In genomic region chr11:71120346-71120963, GRCh38 we compare ENCODE assay signal across 9 cellular contexts.
A peak's percentile ranks its signal among the peaks of the same experiment; 100 is the strongest.
DNase-seq lines count a peak whose midpoint lies in the region; ATAC-seq, FAIRE-seq and TF ChIP-seq lines count a peak whose summit lies in the region.
"Had no signal": no experiment of that assay in that cellular context is flagged by ENCODE, and none has a peak within 500 bp of the region (broad histone marks: within the 10 kb centered on the region; RNA-seq: fewer than 3 reads in every experiment).

No MANE protein-coding gene starts in this region.

- ATAC-seq in GM23338 (peak; percentile 99), HG03175 (IDR thresholded peaks at IDR 0.05; ENCODE audit: unreplicated experiment) (no peak), HG03521 (IDR thresholded peaks at IDR 0.05; ENCODE audit: unreplicated experiment) (no peak)

- H3K27me3 ChIP-seq in GM23338 (ENCODE audit: insufficient read depth) (no peaks in the 10 kb centered on the region), colonic mucosa (no peaks in the 10 kb centered on the region)

- peak overlapping the region; percentile 22; the same call in 1 of the 3 replicates for H3K4me3 Mint-ChIP-seq in GM23338

- peak; percentile 71 to 91 for TF ChIP-seq CTCF in GM23338 (conservative IDR thresholded peaks at IDR 0.05; ENCODE audit: low read depth in 2 of 2)
- no peak for TF ChIP-seq CTCF in colonic mucosa (IDR thresholded peaks at IDR 0.05)

- peaks cover 18% of the 10 kb centered on the region for H3K4me1 Mint-ChIP-seq in GM23338

- H3K4me3 ChIP-seq in GM23338 (no peak overlapping the region), colonic mucosa (no peak overlapping the region)

- TF ChIP-seq POLR2A in GM12892 (IDR thresholded peaks at IDR 0.05; ENCODE audit: low read depth, low read length) = no peak

- peaks cover 11% of the 10 kb centered on the region; the same call in 1 of the 2 replicates for H3K79me2 ChIP-seq in GM23338 (replicated peaks; ENCODE audit: insufficient read depth)

- peak overlapping the region; percentile 90; the same call in 1 of the 2 replicates for H3K27ac Mint-ChIP-seq in GM23338

- H3K9ac ChIP-seq in colonic mucosa (ENCODE audit: low read depth in 2 of 2, low read length in 2 of 2) = no peak overlapping the region

- peak; percentile 94 for DNase-seq in GM23338 (ENCODE audit: low spot score)
- DNase-seq in NCI-H2107 (lab: John Stamatoyannopoulos, UW) = peak; percentile 68
- DNase-seq in colonic mucosa = peak; percentile 29
- peak; percentile 69 for DNase-seq in renal cortical epithelial cell (ENCODE audit: low read depth)
- DNase-seq in GM12892 (ENCODE audit: insufficient read length) = no peak
- DNase-seq: NCI-H2081; stimulated activated CD4-positive, alpha-beta T cell treated with anti-CD3 and anti-CD28 coated beads, Interleukin-4, amount 100 ng/mL, for 24 hours had no signal

- no peaks in the 10 kb centered on the region for H3F3A ChIP-seq in GM23338 (replicated peaks; ENCODE audit: low read depth)

- intact Hi-C loops in colonic mucosa (cut with DNase I) = loop anchor here (5.0 kb wide), 1 partner anchor 222 kb away; no protein-coding TSS in a partner anchor

- no peaks in the 10 kb centered on the region for H3K9me3 Mint-ChIP-seq in GM23338

- no peaks in the 10 kb centered on the region; the same call in 1 of the 2 replicates for H4K20me1 ChIP-seq in GM23338 (replicated peaks; ENCODE audit: insufficient read depth)

- H3K4me1 ChIP-seq in GM23338 (ENCODE audit: insufficient read depth) (peaks cover 8% of the 10 kb centered on the region), colonic mucosa (no peaks in the 10 kb centered on the region)

- 0 out of 2 replicates have a peak, but pooled peaks cover 7% of the 10 kb centered on the region for H3K36me3 ChIP-seq in GM23338 (ENCODE audit: insufficient read depth)
- no peaks in the 10 kb centered on the region for H3K36me3 ChIP-seq in colonic mucosa

- 0 out of 2 replicates have a peak overlapping the region, but pooled peaks have one; percentile 11 for H3K4me2 ChIP-seq in GM23338

- peaks cover 5% of the 10 kb centered on the region for H3K27me3 Mint-ChIP-seq in GM23338 (ENCODE audit: insufficient read depth, low read depth, poor library complexity)

- H3K27ac ChIP-seq in GM23338 (ENCODE audit: low read depth) = peak overlapping the region; percentile 50; the same call in 1 of the 2 replicates
- H3K27ac ChIP-seq in colonic mucosa = no peak overlapping the region

- H2AFZ ChIP-seq in GM23338 = no peak overlapping the region

- FAIRE-seq in GM12892 (lab: Jason Lieb, UNC) = no peak

- H3K9me3 ChIP-seq in colonic mucosa = no peaks in the 10 kb centered on the region

- H3K9me2 ChIP-seq in GM23338 (ENCODE audit: insufficient read depth) = no peaks in the 10 kb centered on the region

- H3K36me3 Mint-ChIP-seq in GM23338 (ENCODE audit: low read depth) = peaks cover 56% of the 10 kb centered on the region

TF ChIP-seq in GM23338, 12 proteins besides CTCF, POLR2A, EP300 and RAD21:
- TF ChIP-seq, protein P1, sequence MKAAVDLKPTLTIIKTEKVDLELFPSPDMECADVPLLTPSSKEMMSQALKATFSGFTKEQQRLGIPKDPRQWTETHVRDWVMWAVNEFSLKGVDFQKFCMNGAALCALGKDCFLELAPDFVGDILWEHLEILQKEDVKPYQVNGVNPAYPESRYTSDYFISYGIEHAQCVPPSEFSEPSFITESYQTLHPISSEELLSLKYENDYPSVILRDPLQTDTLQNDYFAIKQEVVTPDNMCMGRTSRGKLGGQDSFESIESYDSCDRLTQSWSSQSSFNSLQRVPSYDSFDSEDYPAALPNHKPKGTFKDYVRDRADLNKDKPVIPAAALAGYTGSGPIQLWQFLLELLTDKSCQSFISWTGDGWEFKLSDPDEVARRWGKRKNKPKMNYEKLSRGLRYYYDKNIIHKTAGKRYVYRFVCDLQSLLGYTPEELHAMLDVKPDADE (IDR thresholded peaks at IDR 0.05) = no peak
- TF ChIP-seq ZNF114 (CRISPR knock-in tag; IDR thresholded peaks at IDR 0.05) (no peak), ZNF331 (CRISPR knock-in tag; IDR thresholded peaks at IDR 0.05; ENCODE audit: low read depth) (no peak), STAT1 (IDR thresholded peaks at IDR 0.05; ENCODE audit: unreplicated experiment) (no peak), JUNB (IDR thresholded peaks at IDR 0.05; ENCODE audit: unreplicated experiment) (no peak)
- TF ChIP-seq, protein P2, sequence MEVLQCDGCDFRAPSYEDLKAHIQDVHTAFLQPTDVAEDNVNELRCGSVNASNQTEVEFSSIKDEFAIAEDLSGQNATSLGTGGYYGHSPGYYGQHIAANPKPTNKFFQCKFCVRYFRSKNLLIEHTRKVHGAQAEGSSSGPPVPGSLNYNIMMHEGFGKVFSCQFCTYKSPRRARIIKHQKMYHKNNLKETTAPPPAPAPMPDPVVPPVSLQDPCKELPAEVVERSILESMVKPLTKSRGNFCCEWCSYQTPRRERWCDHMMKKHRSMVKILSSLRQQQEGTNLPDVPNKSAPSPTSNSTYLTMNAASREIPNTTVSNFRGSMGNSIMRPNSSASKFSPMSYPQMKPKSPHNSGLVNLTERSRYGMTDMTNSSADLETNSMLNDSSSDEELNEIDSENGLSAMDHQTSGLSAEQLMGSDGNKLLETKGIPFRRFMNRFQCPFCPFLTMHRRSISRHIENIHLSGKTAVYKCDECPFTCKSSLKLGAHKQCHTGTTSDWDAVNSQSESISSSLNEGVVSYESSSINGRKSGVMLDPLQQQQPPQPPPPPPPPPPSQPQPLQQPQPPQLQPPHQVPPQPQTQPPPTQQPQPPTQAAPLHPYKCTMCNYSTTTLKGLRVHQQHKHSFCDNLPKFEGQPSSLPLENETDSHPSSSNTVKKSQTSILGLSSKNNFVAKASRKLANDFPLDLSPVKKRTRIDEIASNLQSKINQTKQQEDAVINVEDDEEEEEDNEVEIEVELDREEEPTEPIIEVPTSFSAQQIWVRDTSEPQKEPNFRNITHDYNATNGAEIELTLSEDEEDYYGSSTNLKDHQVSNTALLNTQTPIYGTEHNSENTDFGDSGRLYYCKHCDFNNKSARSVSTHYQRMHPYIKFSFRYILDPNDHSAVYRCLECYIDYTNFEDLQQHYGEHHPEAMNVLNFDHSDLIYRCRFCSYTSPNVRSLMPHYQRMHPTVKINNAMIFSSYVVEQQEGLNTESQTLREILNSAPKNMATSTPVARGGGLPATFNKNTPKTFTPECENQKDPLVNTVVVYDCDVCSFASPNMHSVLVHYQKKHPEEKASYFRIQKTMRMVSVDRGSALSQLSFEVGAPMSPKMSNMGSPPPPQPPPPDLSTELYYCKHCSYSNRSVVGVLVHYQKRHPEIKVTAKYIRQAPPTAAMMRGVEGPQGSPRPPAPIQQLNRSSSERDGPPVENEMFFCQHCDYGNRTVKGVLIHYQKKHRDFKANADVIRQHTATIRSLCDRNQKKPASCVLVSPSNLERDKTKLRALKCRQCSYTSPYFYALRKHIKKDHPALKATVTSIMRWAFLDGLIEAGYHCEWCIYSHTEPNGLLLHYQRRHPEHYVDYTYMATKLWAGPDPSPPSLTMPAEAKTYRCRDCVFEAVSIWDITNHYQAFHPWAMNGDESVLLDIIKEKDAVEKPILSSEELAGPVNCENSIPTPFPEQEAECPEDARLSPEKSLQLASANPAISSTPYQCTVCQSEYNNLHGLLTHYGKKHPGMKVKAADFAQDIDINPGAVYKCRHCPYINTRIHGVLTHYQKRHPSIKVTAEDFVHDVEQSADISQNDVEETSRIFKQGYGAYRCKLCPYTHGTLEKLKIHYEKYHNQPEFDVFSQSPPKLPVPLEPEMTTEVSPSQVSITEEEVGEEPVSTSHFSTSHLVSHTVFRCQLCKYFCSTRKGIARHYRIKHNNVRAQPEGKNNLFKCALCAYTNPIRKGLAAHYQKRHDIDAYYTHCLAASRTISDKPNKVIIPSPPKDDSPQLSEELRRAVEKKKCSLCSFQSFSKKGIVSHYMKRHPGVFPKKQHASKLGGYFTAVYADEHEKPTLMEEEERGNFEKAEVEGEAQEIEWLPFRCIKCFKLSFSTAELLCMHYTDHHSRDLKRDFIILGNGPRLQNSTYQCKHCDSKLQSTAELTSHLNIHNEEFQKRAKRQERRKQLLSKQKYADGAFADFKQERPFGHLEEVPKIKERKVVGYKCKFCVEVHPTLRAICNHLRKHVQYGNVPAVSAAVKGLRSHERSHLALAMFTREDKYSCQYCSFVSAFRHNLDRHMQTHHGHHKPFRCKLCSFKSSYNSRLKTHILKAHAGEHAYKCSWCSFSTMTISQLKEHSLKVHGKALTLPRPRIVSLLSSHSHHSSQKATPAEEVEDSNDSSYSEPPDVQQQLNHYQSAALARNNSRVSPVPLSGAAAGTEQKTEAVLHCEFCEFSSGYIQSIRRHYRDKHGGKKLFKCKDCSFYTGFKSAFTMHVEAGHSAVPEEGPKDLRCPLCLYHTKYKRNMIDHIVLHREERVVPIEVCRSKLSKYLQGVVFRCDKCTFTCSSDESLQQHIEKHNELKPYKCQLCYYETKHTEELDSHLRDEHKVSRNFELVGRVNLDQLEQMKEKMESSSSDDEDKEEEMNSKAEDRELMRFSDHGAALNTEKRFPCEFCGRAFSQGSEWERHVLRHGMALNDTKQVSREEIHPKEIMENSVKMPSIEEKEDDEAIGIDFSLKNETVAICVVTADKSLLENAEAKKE (CRISPR knock-in tag; IDR thresholded peaks at IDR 0.05) = peak; percentile 70
